Comparison of ENCODE assay signal across 21 cellular contexts in genomic region chr10:43106256-43107091, GRCh38. TPM values are rescaled to one million over a fixed set of nuclear protein-coding genes. Genes with fewer than 3 reads are reported as not detected.
DNase-seq lines count a peak whose midpoint lies in the region; ATAC-seq and TF ChIP-seq lines count a peak whose summit lies in the region.
"Had no signal": no experiment of that assay in that cellular context is flagged by ENCODE, and none has a peak within 500 bp of the region (broad histone marks: within the 10 kb centered on the region; RNA-seq: fewer than 3 reads in every experiment).

No MANE protein-coding gene starts in this region.

- no peak overlapping the region for H4K91ac ChIP-seq in IMR-90 (ENCODE audit: insufficient read depth, low read depth, low read length)

- peaks cover 25% of the 10 kb centered on the region for H3K27me3 Mint-ChIP-seq in activated CD8-positive, alpha-beta memory T cell treated with anti-CD3 and anti-CD28 coated beads, Interleukin-2, amount 10 ng/mL, durations not matched to agents 7 days and 5 days
- peaks cover 4 to 12% (median 12%) of the 10 kb centered on the region in 3 donors for H3K27me3 Mint-ChIP-seq in immature natural killer cell (ENCODE audit: low read depth in 3 of 3)
- peaks cover 25% of the 10 kb centered on the region for H3K27me3 Mint-ChIP-seq in stimulated activated memory B cell treated with anti-CD40 and anti-IgM and Interleukin-4, amounts not matched to agents 10 μg/mL and 1 μg/mL and 100 μg/mL, for 72 hours

- TF ChIP-seq POLR2A in IMR-90 (IDR thresholded peaks at IDR 0.05; ENCODE audit: low read depth, low read length), result no peak

- WGBS in IMR-90 (ENCODE audit: extremely low coverage in 2 of 2, insufficient read length in 1 of 2), 2 experiments, result 83% methylated on average over 16 of the region's 28 CpGs; no CpG with 5 or more reads in 1 of the 2 experiments

- dilution Hi-C loops in IMR-90 (cut with HindIII; ENCODE audit: low sequenced_read_pairs, unreplicated experiment), result no loop called here

- H3K18ac ChIP-seq in IMR-90 (ENCODE audit: low read depth, low read length), result no peak overlapping the region

- peaks cover 10% of the 10 kb centered on the region for H3K4me1 ChIP-seq in IMR-90 (ENCODE audit: control insufficient read depth, insufficient read depth, low read length)

- H3K4me3 ChIP-seq in IMR-90 (ENCODE audit: insufficient read depth, low read depth, low read length), result no peak overlapping the region
- H3K4me3 ChIP-seq: lung, upper lobe of right lung had no signal

- H2BK20ac ChIP-seq in IMR-90 (ENCODE audit: low read depth, low read length), result no peak overlapping the region

- no peak overlapping the region for H2BK120ac ChIP-seq in IMR-90 (ENCODE audit: low read depth, low read length)

- H3K27ac Mint-ChIP-seq in activated CD8-positive, alpha-beta memory T cell treated with anti-CD3 and anti-CD28 coated beads, Interleukin-2, amount 10 ng/mL, durations not matched to agents 7 days and 5 days, result peak overlapping the region; percentile 57
- peak overlapping the region in 2 of 6 donors; percentile 48 to 62 for H3K27ac Mint-ChIP-seq in immature natural killer cell
- H3K27ac Mint-ChIP-seq in stimulated activated memory B cell treated with anti-CD40 and anti-IgM and Interleukin-4, amounts not matched to agents 10 μg/mL and 1 μg/mL and 100 μg/mL, for 72 hours, result peak overlapping the region; percentile 77

- H2BK15ac ChIP-seq in IMR-90 (ENCODE audit: low read depth, low read length), result no peak overlapping the region

- H3K4me2 ChIP-seq in IMR-90 (ENCODE audit: low read depth, low read length), result no peak overlapping the region

- no peak overlapping the region for H3K14ac ChIP-seq in IMR-90 (replicated peaks; ENCODE audit: low read depth, low read length)

- no peak for ATAC-seq in activated CD8-positive, alpha-beta memory T cell treated with anti-CD3 and anti-CD28 coated beads, Interleukin-2, amount 10 ng/mL, durations not matched to agents 7 days and 5 days
- no peak for ATAC-seq in IMR-90 (ENCODE audit: low read depth)
- ATAC-seq in stimulated activated memory B cell treated with anti-CD40 and anti-IgM and Interleukin-4, amounts not matched to agents 10 μg/mL and 1 μg/mL and 100 μg/mL, for 72 hours, result peak; percentile 12

- POLR2A ChIA-PET in IMR-90 (lab: Charles Lee; ENCODE audit: unreplicated experiment), result no interaction called here

- H4K5ac ChIP-seq in IMR-90 (ENCODE audit: low read depth, low read length), result no peak overlapping the region

- BruUV-seq in IMR-90 (replicated peaks; lab: Mats Ljungman, UMichigan), result no TSS peak

- peaks cover 21% of the 10 kb centered on the region for H3K27me3 ChIP-seq in IMR-90 (ENCODE audit: control insufficient read depth, insufficient read depth, low read length)

- no peak overlapping the region for H3K4ac ChIP-seq in IMR-90 (ENCODE audit: low read depth, low read length)

- TF ChIP-seq CTCF in IMR-90 (conservative IDR thresholded peaks at IDR 0.05; ENCODE audit: low read depth, low read length), result no peak

- no peak overlapping the region for H4K8ac ChIP-seq in IMR-90 (ENCODE audit: low read depth in 2 of 2, low read length in 2 of 2)

- no peaks in the 10 kb centered on the region for H3K79me1 ChIP-seq in IMR-90 (ENCODE audit: low read depth in 1 of 2, low read length in 2 of 2)

- H3K4me3 Mint-ChIP-seq in activated CD8-positive, alpha-beta memory T cell treated with anti-CD3 and anti-CD28 coated beads, Interleukin-2, amount 10 ng/mL, durations not matched to agents 7 days and 5 days, result no peak overlapping the region
- H3K4me3 Mint-ChIP-seq in immature natural killer cell, result peak overlapping the region in 4 of 5 donors; percentile 15 to 63 (median 60)
- peak overlapping the region; percentile 35 for H3K4me3 Mint-ChIP-seq in stimulated activated memory B cell treated with anti-CD40 and anti-IgM and Interleukin-4, amounts not matched to agents 10 μg/mL and 1 μg/mL and 100 μg/mL, for 72 hours

- H2AK9ac ChIP-seq in IMR-90 (replicated peaks; ENCODE audit: low read depth, low read length, poor library complexity), result peak overlapping the region; percentile 55

- no peak for TF ChIP-seq RAD21 in IMR-90 (IDR thresholded peaks at IDR 0.05; ENCODE audit: low read length)

- H3K23ac ChIP-seq in IMR-90 (ENCODE audit: low read depth, low read length), result no peak overlapping the region

- no peaks in the 10 kb centered on the region for H3K9me3 ChIP-seq in IMR-90 (ENCODE audit: control insufficient read depth, insufficient read depth, low read length)
- H3K9me3 ChIP-seq: heart left ventricle, SK-N-SH, upper lobe of right lung had no signal

- H3K56ac ChIP-seq in IMR-90 (ENCODE audit: extremely low read depth, insufficient read depth, low read length), result no peak overlapping the region

- H3K36me3 ChIP-seq in IMR-90 (ENCODE audit: control insufficient read depth, insufficient read depth, low read length), result no peaks in the 10 kb centered on the region
- H3K36me3 ChIP-seq: heart left ventricle, upper lobe of right lung had no signal

- intact Hi-C loops in IMR-90 (cut with micrococcal nuclease), result no loop called here

- peaks cover 42% of the 10 kb centered on the region for H3K4me1 Mint-ChIP-seq in activated CD8-positive, alpha-beta memory T cell treated with anti-CD3 and anti-CD28 coated beads, Interleukin-2, amount 10 ng/mL, durations not matched to agents 7 days and 5 days
- H3K4me1 Mint-ChIP-seq in immature natural killer cell, result peaks cover 22% of the 10 kb centered on the region in 2 donors
- H3K4me1 Mint-ChIP-seq in stimulated activated memory B cell treated with anti-CD40 and anti-IgM and Interleukin-4, amounts not matched to agents 10 μg/mL and 1 μg/mL and 100 μg/mL, for 72 hours, result peaks cover 30% of the 10 kb centered on the region

- no peaks in the 10 kb centered on the region for H3K36me3 Mint-ChIP-seq in activated CD8-positive, alpha-beta memory T cell treated with anti-CD3 and anti-CD28 coated beads, Interleukin-2, amount 10 ng/mL, durations not matched to agents 7 days and 5 days
- H3K36me3 Mint-ChIP-seq in immature natural killer cell, result no peaks in the 10 kb centered on the region
- H3K36me3 Mint-ChIP-seq in stimulated activated memory B cell treated with anti-CD40 and anti-IgM and Interleukin-4, amounts not matched to agents 10 μg/mL and 1 μg/mL and 100 μg/mL, for 72 hours, result no peaks in the 10 kb centered on the region

- in situ Hi-C loops in IMR-90 (cut with MboI; ENCODE audit: low sequenced_read_pairs), result loop anchor here (10.0 kb wide), 1 partner anchor 232 kb away; no protein-coding TSS in a partner anchor

- H2AFZ ChIP-seq in IMR-90 (replicated peaks; ENCODE audit: low read length, poor library complexity), result no peak overlapping the region

- no peak overlapping the region for H2BK5ac ChIP-seq in IMR-90 (ENCODE audit: low read depth, low read length, poor library complexity, severe bottlenecking)

- no peak for DNase-seq in activated CD8-positive, alpha-beta memory T cell treated with anti-CD3 and anti-CD28 coated beads, Interleukin-2, amount 10 ng/mL, durations not matched to agents 7 days and 5 days
- DNase-seq in activated CD8-positive, alpha-beta memory T cell treated with anti-CD3 and anti-CD28 coated beads for 24 hours, result no peak
- DNase-seq in IMR-90 (no peak), immature natural killer cell (peak in 1 of 3 donors; percentile 20), SKM-1 (lab: John Stamatoyannopoulos, UW; ENCODE audit: unreplicated experiment) (no peak), cortex of kidney (lab: John Stamatoyannopoulos, UW) (no peak), NCI-H1048 (lab: John Stamatoyannopoulos, UW) (no peak)
- DNase-seq: cerebellar nuclear complex, EL, H7, NCI-H1092, NCI-H1930, occipital lobe, SK-N-SH, small intestine had no signal

- H4K20me1 ChIP-seq in IMR-90 (ENCODE audit: insufficient read depth, low read length), result no peaks in the 10 kb centered on the region

- CTCF ChIA-PET in activated CD8-positive, alpha-beta memory T cell treated with anti-CD3 and anti-CD28 coated beads, Interleukin-2, amount 10 ng/mL, durations not matched to agents 7 days and 5 days (lab: Charles Lee), result interaction anchor here (1.0 to 3.1 kb wide), 5 partner anchors 15 to 353 kb away, joined by 3 to 11 read pairs (median 8); no protein-coding TSS in a partner anchor
- CTCF ChIA-PET in IMR-90 (lab: Yijun Ruan, JAX), result no interaction called here

- no peak overlapping the region for H2AK5ac ChIP-seq in IMR-90 (ENCODE audit: low read depth, low read length)

- H3K9ac ChIP-seq in IMR-90 (ENCODE audit: low read depth, low read length), result no peak overlapping the region
- H3K9ac ChIP-seq: SK-N-SH had no signal

- no peaks in the 10 kb centered on the region for H3K9me1 ChIP-seq in IMR-90 (ENCODE audit: insufficient read depth, low read length)

- H3K9me3 Mint-ChIP-seq in activated CD8-positive, alpha-beta memory T cell treated with anti-CD3 and anti-CD28 coated beads, Interleukin-2, amount 10 ng/mL, durations not matched to agents 7 days and 5 days (ENCODE audit: low read depth), result no peaks in the 10 kb centered on the region
- no peaks in the 10 kb centered on the region for H3K9me3 Mint-ChIP-seq in immature natural killer cell
- no peaks in the 10 kb centered on the region for H3K9me3 Mint-ChIP-seq in stimulated activated memory B cell treated with anti-CD40 and anti-IgM and Interleukin-4, amounts not matched to agents 10 μg/mL and 1 μg/mL and 100 μg/mL, for 72 hours

- H3K27ac ChIP-seq in IMR-90 (ENCODE audit: insufficient read depth, low read length), result no peak overlapping the region
- H3K27ac ChIP-seq: epithelial cell of prostate, heart left ventricle, upper lobe of right lung had no signal

TF ChIP-seq in IMR-90, 13 proteins besides CTCF, POLR2A, EP300 and RAD21 (continues in another document):
- no peak for TF ChIP-seq RFX5 (IDR thresholded peaks at IDR 0.05; ENCODE audit: low read depth, low read length)
- no peak for TF ChIP-seq RCOR1 (IDR thresholded peaks at IDR 0.05; ENCODE audit: insufficient replicate concordance, low read length)
- no peak for TF ChIP-seq BHLHE40 (IDR thresholded peaks at IDR 0.05; ENCODE audit: low read depth, low read length)

RNA-seq across cellular contexts. Expression of gene RET, which starts 29.6 kb away (rescaled TPM):
- total RNA-seq in activated CD8-positive, alpha-beta memory T cell treated with anti-CD3 and anti-CD28 coated beads, Interleukin-2, amount 10 ng/mL, durations not matched to agents 7 days and 5 days, result under 1 TPM; 0.38 to 0.45 TPM
- 0.18 and 0.28 TPM in 2 replicates for total RNA-seq in IMR-90 (2012; rRNA removed)
- polyA plus RNA-seq in IMR-90 (2012; rRNA removed), result 0.10 and 0.26 TPM in 2 replicates
- 0.08 and 0.24 TPM in 2 replicates for polyA plus RNA-seq in IMR-90 (2012; cell fraction: cytosol; rRNA removed)
- polyA plus RNA-seq in IMR-90 (2012; cell fraction: nucleus; rRNA removed; ENCODE audit: low replicate concordance), result 0.14 and 0.25 TPM in 2 replicates
- under 1 TPM in 1 of 3 donors, not detected in 2; 0.27 TPM for polyA plus RNA-seq in immature natural killer cell
- total RNA-seq: LHCN-M2 had no signal

RNA-seq across cellular contexts. Expression of gene CSGALNACT2, which starts 31.8 kb away (rescaled TPM):
- 10 to 100 TPM; 38.0 to 39.7 TPM for total RNA-seq in activated CD8-positive, alpha-beta memory T cell treated with anti-CD3 and anti-CD28 coated beads, Interleukin-2, amount 10 ng/mL, durations not matched to agents 7 days and 5 days
- total RNA-seq in IMR-90 (2012; rRNA removed), result 6.5 and 11.4 TPM in 2 replicates
- 11.7 and 13.1 TPM in 2 replicates for polyA plus RNA-seq in IMR-90 (2012; rRNA removed)
- polyA plus RNA-seq in IMR-90 (2012; cell fraction: cytosol; rRNA removed), result 1.4 and 5.2 TPM in 2 replicates
- 1.8 and 19.5 TPM in 2 replicates for polyA plus RNA-seq in IMR-90 (2012; cell fraction: nucleus; rRNA removed; ENCODE audit: low replicate concordance)
- polyA plus RNA-seq in immature natural killer cell, result 10 to 100 TPM; 14.8 to 27.6 (median 17.6) TPM
